13 cellular contexts compared by ENCODE assay signal in genomic region chr14:54498095-54498531, GRCh38. TPM values are rescaled to one million over a fixed set of nuclear protein-coding genes. Genes with fewer than 3 reads are reported as not detected.
DNase-seq lines count a peak whose midpoint lies in the region; ATAC-seq, FAIRE-seq and TF ChIP-seq lines count a peak whose summit lies in the region.
"Had no signal": no experiment of that assay in that cellular context is flagged by ENCODE, and none has a peak within 500 bp of the region (broad histone marks: within the 10 kb centered on the region; RNA-seq: fewer than 3 reads in every experiment).

No MANE protein-coding gene starts in this region.

- no peak for ATAC-seq in K562
- peak; percentile 24 to 34 for ATAC-seq in right cardiac atrium
- ATAC-seq in natural killer cell treated with Interleukin-12 subunit alpha and Interleukin-12 subunit beta and Interleukin-15 and Interleukin-18, amount 100 ng/mL, for 72 hours = no peak
- ATAC-seq in HG02885 (IDR thresholded peaks at IDR 0.05; ENCODE audit: poor library complexity, unreplicated experiment) = no peak

- H3K27ac ChIP-seq in K562 (ENCODE audit: extremely low read depth, low read depth, low read length) = no peak overlapping the region
- H3K27ac ChIP-seq in right cardiac atrium (ENCODE audit: low read length) = peak overlapping the region; percentile 57
- H3K27ac ChIP-seq in osteoblast (ENCODE audit: low read depth, low read length) = no peak overlapping the region

- intact Hi-C loops in K562 (cut with micrococcal nuclease) (loop anchor here (10.0 kb wide), 1 partner anchor 133 kb away; no protein-coding TSS in a partner anchor), right cardiac atrium (cut with DNase I) (no loop called here)

- no peak for TF ChIP-seq POLR2A in K562 (conservative IDR thresholded peaks at IDR 0.05)

- H3K9me1 ChIP-seq in K562 (ENCODE audit: control insufficient read depth, insufficient read depth, low read length) = no peaks in the 10 kb centered on the region

- no peak for TF ChIP-seq EP300 in K562 (IDR thresholded peaks at IDR 0.05; ENCODE audit: low read length)

- DNase-seq in HTR-8/SVneo (ENCODE audit: insufficient read length, low spot score) (no peak), K562 (ENCODE audit: extremely low read depth in 1 of 4, low spot score in 3 of 4) (no peak), right cardiac atrium (no peak), osteoblast (ENCODE audit: insufficient read length, low spot score, missing footprints) (peak; percentile 66), chondrocyte (ENCODE audit: low spot score) (no peak)
- DNase-seq in natural killer cell treated with Interleukin-12 subunit alpha and Interleukin-12 subunit beta and Interleukin-15 and Interleukin-18, amount 100 ng/mL, for 72 hours (ENCODE audit: low spot score) = no peak
- DNase-seq: ACHN, COR-L47, DMS153, NCI-H187 treated with DMSO at 0.1 percent for 48 hours, NCI-H774 had no signal

- WGBS in K562 (ENCODE audit: insufficient coverage, low coverage, missing lambda C conversion rate) = 45% methylated on average over 5 of the region's 5 CpGs
- 56% methylated on average over 5 of the region's 5 CpGs for WGBS in right cardiac atrium

- no peak for TF ChIP-seq RAD21 in K562 (CRISPR knock-in tag; conservative IDR thresholded peaks at IDR 0.05 in 1 of 2, IDR thresholded peaks at IDR 0.05 in 1 of 2)

- peaks cover 31 to 40% of the 10 kb centered on the region in 2 donors for H3K27me3 Mint-ChIP-seq in natural killer cell treated with Interleukin-12 subunit alpha and Interleukin-12 subunit beta and Interleukin-15 and Interleukin-18, amount 100 ng/mL, for 72 hours
- peaks cover 2% of the 10 kb centered on the region for H3K27me3 Mint-ChIP-seq in chondrocyte (ENCODE audit: low read depth)

- H4K20me1 ChIP-seq in K562 (replicated peaks; ENCODE audit: control insufficient read depth, insufficient read depth, low read length) (no peaks in the 10 kb centered on the region), osteoblast (ENCODE audit: insufficient read depth, low read length) (no peaks in the 10 kb centered on the region)

- H3K4me2 ChIP-seq in K562 (ENCODE audit: insufficient read depth, low read length) = no peak overlapping the region
- no peak overlapping the region for H3K4me2 ChIP-seq in osteoblast (ENCODE audit: insufficient read depth, low read length)

- BruUV-seq in K562 (replicated peaks; lab: Mats Ljungman, UMichigan) = no TSS peak

- H3K4me3 Mint-ChIP-seq in natural killer cell treated with Interleukin-12 subunit alpha and Interleukin-12 subunit beta and Interleukin-15 and Interleukin-18, amount 100 ng/mL, for 72 hours = no peak overlapping the region
- H3K4me3 Mint-ChIP-seq in chondrocyte (ENCODE audit: unreplicated experiment) = no peak overlapping the region

- H3K9ac ChIP-seq in K562 (ENCODE audit: insufficient read depth in 1 of 2, low read depth in 2 of 2, low read length in 2 of 2) = no peak overlapping the region

- peaks cover 3 to 11% of the 10 kb centered on the region in 2 experiments; a peak in 3 of 5 replicates for H3K4me1 ChIP-seq in K562 (replicated peaks in 1 of 2; ENCODE audit: control insufficient read depth in 2 of 2, insufficient read depth in 2 of 2, low read length in 2 of 2)
- no peaks in the 10 kb centered on the region for H3K4me1 ChIP-seq in right cardiac atrium (ENCODE audit: control insufficient read depth, insufficient read depth, low read length)
- peaks cover 3% of the 10 kb centered on the region for H3K4me1 ChIP-seq in osteoblast (ENCODE audit: insufficient read depth, low read length)

- CTCF ChIA-PET in K562 (lab: Yijun Ruan, JAX; ENCODE audit: low intra/inter-chr PET ratio) = no interaction called here

- H3K27me3 ChIP-seq in K562 (ENCODE audit: control insufficient read depth in 2 of 2, insufficient read depth in 2 of 2, low read length in 2 of 2) (no peaks in the 10 kb centered on the region), right cardiac atrium (ENCODE audit: control insufficient read depth, insufficient read depth) (no peaks in the 10 kb centered on the region), osteoblast (ENCODE audit: insufficient read depth, low read length) (no peaks in the 10 kb centered on the region)

- in situ Hi-C loops in K562 (cut with MboI) = no loop called here

- H3K36me3 ChIP-seq in K562 (ENCODE audit: control insufficient read depth, insufficient read depth, low read length) = no peaks in the 10 kb centered on the region
- H3K36me3 ChIP-seq in osteoblast (ENCODE audit: insufficient read depth, low read length) = no peaks in the 10 kb centered on the region

- FAIRE-seq in HTR-8/SVneo (lab: Jason Lieb, UNC) (peak; percentile 55), K562 (lab: Jason Lieb, UNC) (no peak)
- FAIRE-seq: GM12892 had no signal

- no peaks in the 10 kb centered on the region for H3K4me1 Mint-ChIP-seq in natural killer cell treated with Interleukin-12 subunit alpha and Interleukin-12 subunit beta and Interleukin-15 and Interleukin-18, amount 100 ng/mL, for 72 hours (ENCODE audit: low read depth in 2 of 2)
- H3K4me1 Mint-ChIP-seq in chondrocyte (ENCODE audit: low read depth) = peaks cover 4% of the 10 kb centered on the region

- H3K4me3 ChIP-seq in K562 (no peak overlapping the region), right cardiac atrium (ENCODE audit: low read length) (no peak overlapping the region), osteoblast (ENCODE audit: insufficient read depth, low read length) (no peak overlapping the region)

- H2AFZ ChIP-seq in K562 (ENCODE audit: low read depth, low read length) (peak overlapping the region; percentile 51), osteoblast (ENCODE audit: low read length) (peak overlapping the region; percentile 44)

- no peak overlapping the region for H3K27ac Mint-ChIP-seq in natural killer cell treated with Interleukin-12 subunit alpha and Interleukin-12 subunit beta and Interleukin-15 and Interleukin-18, amount 100 ng/mL, for 72 hours
- H3K27ac Mint-ChIP-seq in chondrocyte (ENCODE audit: unreplicated experiment) = no peak overlapping the region

- H3K79me2 ChIP-seq in K562 (ENCODE audit: control insufficient read depth, insufficient read depth, low read length) (no peaks in the 10 kb centered on the region), osteoblast (ENCODE audit: insufficient read depth, low read length) (no peaks in the 10 kb centered on the region)

- POLR2A ChIA-PET in K562 (lab: Yijun Ruan, JAX) = no interaction called here

- TF ChIP-seq CTCF in K562 (IDR thresholded peaks at IDR 0.05 in 2 of 3, conservative IDR thresholded peaks at IDR 0.05 in 1 of 3; ENCODE audit: insufficient read depth in 2 of 3, low read depth in 1 of 3, low read length in 3 of 3) (no peak), osteoblast (IDR thresholded peaks at IDR 0.05; ENCODE audit: extremely low read depth, low read depth, low read length) (no peak), chondrocyte (IDR thresholded peaks at IDR 0.05) (no peak)

- no peaks in the 10 kb centered on the region for H3K9me3 ChIP-seq in K562 (replicated peaks; ENCODE audit: control insufficient read depth, insufficient read depth, low read depth, low read length)
- no peaks in the 10 kb centered on the region for H3K9me3 ChIP-seq in right cardiac atrium (ENCODE audit: control insufficient read depth, low read length)
- H3K9me3 ChIP-seq in osteoblast (ENCODE audit: low read depth, low read length) = no peaks in the 10 kb centered on the region

- no peaks in the 10 kb centered on the region for H3K36me3 Mint-ChIP-seq in natural killer cell treated with Interleukin-12 subunit alpha and Interleukin-12 subunit beta and Interleukin-15 and Interleukin-18, amount 100 ng/mL, for 72 hours
- no peaks in the 10 kb centered on the region for H3K36me3 Mint-ChIP-seq in chondrocyte (ENCODE audit: low read depth)

- no peaks in the 10 kb centered on the region for H3K9me3 Mint-ChIP-seq in natural killer cell treated with Interleukin-12 subunit alpha and Interleukin-12 subunit beta and Interleukin-15 and Interleukin-18, amount 100 ng/mL, for 72 hours
- no peaks in the 10 kb centered on the region for H3K9me3 Mint-ChIP-seq in chondrocyte (ENCODE audit: low read depth)

RNA-seq across cellular contexts. Expression of gene GMFB, which starts 9.3 kb away (rescaled TPM):
- 4.6 and 11.4 TPM in 2 replicates for total RNA-seq in K562 (2011; cell fraction: chromatin; rRNA removed; ENCODE audit: low replicate concordance)
- total RNA-seq in K562 (2011; cell fraction: nucleolus; rRNA removed) = 5.7 TPM in 2 replicates
- total RNA-seq in K562 (2011; cell fraction: nucleoplasm; rRNA removed) = 10.6 and 17.6 TPM in 2 replicates
- total RNA-seq in K562 (2014; rRNA removed) (13.1 and 15.1 TPM in 2 replicates), K562 (2014; rRNA removed; fragmentation: Illumina TruSeq; extraction: Trizol) (31.6 and 34.7 TPM in 2 replicates), K562 (2015; rRNA removed; fragmentation: Illumina TruSeq; extraction: Trizol) (27.7 and 31.7 TPM in 2 replicates), K562 (2021) (22.1 and 22.7 TPM in 2 replicates), right cardiac atrium (10 to 100 TPM; 32.7 to 37.5 (median 35.8) TPM), osteoblast (77.2 and 98.8 TPM in 2 replicates), chondrocyte (29.9 to 36.8 TPM (median 33.1 TPM) in 3 replicates)
- polyA plus RNA-seq in K562 (2011; rRNA removed) (9.9 and 15.1 TPM in 2 replicates), K562 (2014; fragmentation: Illumina TruSeq; extraction: Trizol) (20.4 and 21.2 TPM in 2 replicates), K562 (2014; fragmentation: Nextera tagmentation; extraction: Ambion mirVana) (10 to 100 TPM; 20.1 to 20.5 TPM), K562 (2014; rRNA removed) (13.2 and 14.0 TPM in 2 replicates), right cardiac atrium (13.2 TPM)
- 1.0 and 4.3 TPM in 2 replicates for polyA plus RNA-seq in K562 (2011; cell fraction: cytosol; rRNA removed)
- 4.2 and 8.2 TPM in 2 replicates for polyA plus RNA-seq in K562 (2011; cell fraction: nucleus; rRNA removed)
- 14.3 and 14.9 TPM in 2 replicates for polyA plus RNA-seq in K562 (2012)
- polyA minus RNA-seq in K562 (2011; rRNA and poly(A)+ RNA removed) = 13.9 and 16.4 TPM in 2 replicates
- polyA minus RNA-seq in K562 (2011; cell fraction: cytosol; rRNA and poly(A)+ RNA removed) = 2.9 and 4.7 TPM in 2 replicates
- 8.8 and 13.8 TPM in 2 replicates for polyA minus RNA-seq in K562 (2011; cell fraction: nucleus; rRNA and poly(A)+ RNA removed)
- total RNA-seq in natural killer cell treated with Interleukin-12 subunit alpha and Interleukin-12 subunit beta and Interleukin-15 and Interleukin-18, amount 100 ng/mL, for 72 hours = 10 to 100 TPM; 29.7 to 43.9 TPM

RNA-seq across cellular contexts. Expression of gene CGRRF1, which starts 11.6 kb away (rescaled TPM):
- 3.1 and 7.7 TPM in 2 replicates for total RNA-seq in K562 (2011; cell fraction: chromatin; rRNA removed; ENCODE audit: low replicate concordance)
- 2.0 and 3.3 TPM in 2 replicates for total RNA-seq in K562 (2011; cell fraction: nucleolus; rRNA removed)
- 4.2 and 7.3 TPM in 2 replicates for total RNA-seq in K562 (2011; cell fraction: nucleoplasm; rRNA removed)
- total RNA-seq in K562 (2014; rRNA removed) (1.9 and 3.0 TPM in 2 replicates), K562 (2014; rRNA removed; fragmentation: Illumina TruSeq; extraction: Trizol) (4.7 and 4.8 TPM in 2 replicates), K562 (2015; rRNA removed; fragmentation: Illumina TruSeq; extraction: Trizol) (3.3 and 3.7 TPM in 2 replicates), K562 (2021) (4.6 and 7.6 TPM in 2 replicates), right cardiac atrium (10 to 100 TPM; 17.2 to 27.2 (median 25.6) TPM), osteoblast (15.9 and 17.4 TPM in 2 replicates), chondrocyte (13.6 to 17.6 TPM (median 13.7 TPM) in 3 replicates)
- polyA plus RNA-seq in K562 (2011; rRNA removed) (4.3 and 7.1 TPM in 2 replicates), K562 (2014; fragmentation: Illumina TruSeq; extraction: Trizol) (2.4 and 3.5 TPM in 2 replicates), K562 (2014; fragmentation: Nextera tagmentation; extraction: Ambion mirVana) (10 to 100 TPM; 13.5 to 15.8 TPM), K562 (2014; rRNA removed) (2.3 and 2.8 TPM in 2 replicates), right cardiac atrium (16.8 TPM)
- 0.64 and 1.1 TPM in 2 replicates for polyA plus RNA-seq in K562 (2011; cell fraction: cytosol; rRNA removed)
- 1.6 and 2.0 TPM in 2 replicates for polyA plus RNA-seq in K562 (2011; cell fraction: nucleus; rRNA removed)
- 6.2 and 6.8 TPM in 2 replicates for polyA plus RNA-seq in K562 (2012)
- 2.2 and 5.4 TPM in 2 replicates for polyA minus RNA-seq in K562 (2011; rRNA and poly(A)+ RNA removed)
- 1.2 TPM in 1 of 2 replicates, not detected in the other for polyA minus RNA-seq in K562 (2011; cell fraction: cytosol; rRNA and poly(A)+ RNA removed)
- polyA minus RNA-seq in K562 (2011; cell fraction: nucleus; rRNA and poly(A)+ RNA removed) = 1.3 and 1.6 TPM in 2 replicates
- total RNA-seq in natural killer cell treated with Interleukin-12 subunit alpha and Interleukin-12 subunit beta and Interleukin-15 and Interleukin-18, amount 100 ng/mL, for 72 hours = 10 to 100 TPM; 16.3 to 19.7 TPM

RNA-seq across cellular contexts. Expression of gene CNIH1, which starts 56.9 kb away (rescaled TPM):
- total RNA-seq in K562 (2011; cell fraction: chromatin; rRNA removed; ENCODE audit: low replicate concordance) = 42.7 and 50.6 TPM in 2 replicates
- total RNA-seq in K562 (2011; cell fraction: nucleolus; rRNA removed) = 53.0 and 54.3 TPM in 2 replicates
- 45.3 and 55.3 TPM in 2 replicates for total RNA-seq in K562 (2011; cell fraction: nucleoplasm; rRNA removed)
- 13.9 and 23.0 TPM in 2 replicates for total RNA-seq in K562 (2014; rRNA removed)
- 66.7 and 76.5 TPM in 2 replicates for total RNA-seq in K562 (2014; rRNA removed; fragmentation: Illumina TruSeq; extraction: Trizol)
- 46.6 and 56.9 TPM in 2 replicates for total RNA-seq in K562 (2015; rRNA removed; fragmentation: Illumina TruSeq; extraction: Trizol)
- 71.3 and 79.6 TPM in 2 replicates for total RNA-seq in K562 (2021)
- polyA plus RNA-seq in K562 (2011; rRNA removed) = 182 and 185 TPM in 2 replicates
- polyA plus RNA-seq in K562 (2011; cell fraction: cytosol; rRNA removed) = 197 and 314 TPM in 2 replicates
- 34.6 and 48.0 TPM in 2 replicates for polyA plus RNA-seq in K562 (2011; cell fraction: nucleus; rRNA removed)
- 80.5 and 159 TPM in 2 replicates for polyA plus RNA-seq in K562 (2012)
- polyA plus RNA-seq in K562 (2014; fragmentation: Illumina TruSeq; extraction: Trizol) = 116 and 120 TPM in 2 replicates
- 100 to 1,000 TPM; 253 to 283 TPM for polyA plus RNA-seq in K562 (2014; fragmentation: Nextera tagmentation; extraction: Ambion mirVana)
- 77.3 and 95.9 TPM in 2 replicates for polyA plus RNA-seq in K562 (2014; rRNA removed)
- 110 and 122 TPM in 2 replicates for polyA minus RNA-seq in K562 (2011; rRNA and poly(A)+ RNA removed)
- 79.5 and 84.4 TPM in 2 replicates for polyA minus RNA-seq in K562 (2011; cell fraction: cytosol; rRNA and poly(A)+ RNA removed)
- polyA minus RNA-seq in K562 (2011; cell fraction: nucleus; rRNA and poly(A)+ RNA removed) = 8.8 and 17.8 TPM in 2 replicates
- total RNA-seq in right cardiac atrium = 100 to 1,000 TPM; 102 to 114 (median 110) TPM
- polyA plus RNA-seq in right cardiac atrium = 92.2 TPM
- total RNA-seq in osteoblast = 153 and 220 TPM in 2 replicates
- 10 to 100 TPM; 51.7 to 56.8 TPM for total RNA-seq in natural killer cell treated with Interleukin-12 subunit alpha and Interleukin-12 subunit beta and Interleukin-15 and Interleukin-18, amount 100 ng/mL, for 72 hours
- 131 to 141 TPM (median 140 TPM) in 3 replicates for total RNA-seq in chondrocyte

Comparison
In these comparisons a context has a peak if more than half of its experiments do, and no peak if none do; other contexts are left out.
1. ATAC-seq: peak in right cardiac atrium (2 of 2); none in K562 (single experiment), natural killer cell treated with Interleukin-12 subunit alpha and Interleukin-12 subunit beta and Interleukin-15 and Interleukin-18, amount 100 ng/mL, for 72 hours (0 of 2) and HG02885 (single experiment).